Comparison of ENCODE assay signal across 11 cellular contexts in genomic region chr9:14318934-14319513, GRCh38. TPM values are rescaled to one million over a fixed set of nuclear protein-coding genes. Genes with fewer than 3 reads are reported as not detected.
DNase-seq lines count a peak whose midpoint lies in the region; ATAC-seq, FAIRE-seq and TF ChIP-seq lines count a peak whose summit lies in the region.
"Had no signal": no experiment of that assay in that cellular context is flagged by ENCODE, and none has a peak within 500 bp of the region (broad histone marks: within the 10 kb centered on the region; RNA-seq: fewer than 3 reads in every experiment).

No MANE protein-coding gene starts in this region.

- H3K9me3 Mint-ChIP-seq in HFFc6 = no peaks in the 10 kb centered on the region

- peak overlapping the region; percentile 65; the same call in 1 of the 2 replicates for H3K4me3 ChIP-seq in SJCRH30
- peak overlapping the region; percentile 52; the same call in 1 of the 2 replicates for H3K4me3 ChIP-seq in iPS-20b (ENCODE audit: low read length)
- no peak overlapping the region for H3K4me3 ChIP-seq in subcutaneous abdominal adipose tissue (ENCODE audit: low read depth in 1 of 5, low read length in 5 of 5)
- H3K4me3 ChIP-seq: SJSA1 had no signal

- ATAC-seq in GM18907 (IDR thresholded peaks at IDR 0.05; ENCODE audit: unreplicated experiment) (no peak), GM19452 (IDR thresholded peaks at IDR 0.05; ENCODE audit: unreplicated experiment) (no peak)

- peaks cover 49% of the 10 kb centered on the region for H3K4me1 Mint-ChIP-seq in HFFc6 (ENCODE audit: low read depth)

- no peak for TF ChIP-seq CTCF in HFFc6 (IDR thresholded peaks at IDR 0.05)

- H3K27me3 ChIP-seq in SJCRH30 (no peaks in the 10 kb centered on the region), iPS-20b (ENCODE audit: insufficient read depth, low read length) (peaks cover 61% of the 10 kb centered on the region), subcutaneous abdominal adipose tissue (ENCODE audit: control insufficient read depth in 5 of 5, insufficient read depth in 4 of 5, low read length in 5 of 5) (no peaks in the 10 kb centered on the region)
- H3K27me3 ChIP-seq: SJSA1 had no signal

- H3K9me3 ChIP-seq in SJCRH30 (replicated peaks) = no peaks in the 10 kb centered on the region
- H3K9me3 ChIP-seq in iPS-20b (ENCODE audit: insufficient read depth, low read depth, low read length) = no peaks in the 10 kb centered on the region
- H3K9me3 ChIP-seq in subcutaneous abdominal adipose tissue (ENCODE audit: control insufficient read depth in 5 of 5, low read length in 5 of 5) = no peaks in the 10 kb centered on the region
- H3K9me3 ChIP-seq: SJSA1 had no signal

- H3K36me3 ChIP-seq in SJCRH30 (no peaks in the 10 kb centered on the region), iPS-20b (ENCODE audit: insufficient read depth, low read depth, low read length) (no peaks in the 10 kb centered on the region), subcutaneous abdominal adipose tissue (ENCODE audit: control insufficient read depth in 5 of 5, insufficient read depth in 5 of 5, low read length in 5 of 5) (no peaks in the 10 kb centered on the region)
- H3K36me3 ChIP-seq: SJSA1 had no signal

- no peak for DNase-seq in GM18507 (ENCODE audit: extremely low spot score, insufficient read length, low read depth)
- DNase-seq in SJCRH30 = no peak
- DNase-seq in HFFc6 = no peak
- no peak for DNase-seq in NCI-H1417 treated with DMSO at 0.1 percent for 48 hours (lab: John Stamatoyannopoulos, UW)
- DNase-seq: NCI-H2171; stimulated activated naive CD4-positive, alpha-beta T cell treated with Interleukin-2 at 50 U/mL for 16 hours had no signal

- H3K4me3 Mint-ChIP-seq in HFFc6 = no peak overlapping the region

- peaks cover 17% of the 10 kb centered on the region for H3K27me3 Mint-ChIP-seq in HFFc6 (ENCODE audit: insufficient read depth)

- no peaks in the 10 kb centered on the region for H3K36me3 Mint-ChIP-seq in HFFc6 (ENCODE audit: low read depth)

- peak; percentile 35 for FAIRE-seq in GM18507 (lab: Jason Lieb, UNC)

- peak overlapping the region; percentile 4; the same call in 1 of the 2 replicates for H3K9ac ChIP-seq in iPS-20b (ENCODE audit: low read depth, low read length)
- peak overlapping the region in 3 of 5 donors; percentile 42 to 55 (median 52) for H3K9ac ChIP-seq in subcutaneous abdominal adipose tissue (ENCODE audit: low read length in 5 of 5)

- H3K4me1 ChIP-seq in SJCRH30 = peaks cover 17% of the 10 kb centered on the region
- H3K4me1 ChIP-seq in iPS-20b (ENCODE audit: insufficient read depth, low read length) = peaks cover 42% of the 10 kb centered on the region
- H3K4me1 ChIP-seq in subcutaneous abdominal adipose tissue (ENCODE audit: control insufficient read depth in 5 of 5, insufficient read depth in 5 of 5, low read length in 5 of 5) = peaks cover 5 to 73% (median 64%) of the 10 kb centered on the region in 5 donors

- no peak overlapping the region for H3K27ac Mint-ChIP-seq in HFFc6

- H3K27ac ChIP-seq in SJCRH30 = peak overlapping the region; percentile 97; the same call in 1 of the 2 replicates
- H3K27ac ChIP-seq in iPS-20b (ENCODE audit: low read length) = no peak overlapping the region
- peak overlapping the region; percentile 92 for H3K27ac ChIP-seq in subcutaneous abdominal adipose tissue (ENCODE audit: low read depth, low read length)
- H3K27ac ChIP-seq: SJSA1 had no signal

RNA-seq across cellular contexts. Expression of gene NFIB, which starts 5.1 kb away (rescaled TPM):
- 44.7 and 48.1 TPM in 2 replicates for total RNA-seq in SJCRH30 (2014; rRNA removed; shearing (Covaris generic))
- 1 to 10 TPM in 4 of 6 experiments, under 1 TPM in 2; 0.69 to 6.2 (median 4.4) TPM for total RNA-seq in HFFc6 (2021; fragmentation: NEBNext Ultra II Directional; extraction: Animal tissue kit (Norgen Biotek cat#: 25700))

Comparison
In these comparisons a context has a peak if more than half of its experiments do, and no peak if none do; other contexts are left out.
1. H3K4me3 ChIP-seq: peak in SJCRH30 (single experiment) and iPS-20b (single experiment); none in subcutaneous abdominal adipose tissue (0 of 5).